ENCODE assay signal across 21 cellular contexts in genomic region chr3:12630292-12630691, GRCh38. TPM values are rescaled to one million over a fixed set of nuclear protein-coding genes. Genes with fewer than 3 reads are reported as not detected.
DNase-seq lines count a peak whose midpoint lies in the region; ATAC-seq and TF ChIP-seq lines count a peak whose summit lies in the region.
"Had no signal": no experiment of that assay in that cellular context is flagged by ENCODE, and none has a peak within 500 bp of the region (broad histone marks: within the 10 kb centered on the region; RNA-seq: fewer than 3 reads in every experiment).

No MANE protein-coding gene starts in this region.

- WGBS in heart right ventricle, 2 donors = 46 to 60% methylated on average over 2 of the region's 2 CpGs

- H3F3A ChIP-seq in GM23338 (replicated peaks; ENCODE audit: low read depth) (no peaks in the 10 kb centered on the region), OCI-LY1 (ENCODE audit: insufficient read depth, low read length) (no peaks in the 10 kb centered on the region)

- H3K9ac ChIP-seq in OCI-LY1 (ENCODE audit: low read length) = no peak overlapping the region

- H3K36me3 ChIP-seq in GM23338 (ENCODE audit: insufficient read depth) = no peaks in the 10 kb centered on the region
- 0 out of 2 replicates have a peak, but pooled peaks cover 4% of the 10 kb centered on the region for H3K36me3 ChIP-seq in OCI-LY1 (ENCODE audit: insufficient read depth, low read length)
- peaks cover 0 to 8% (median 0%) of the 10 kb centered on the region in 9 donors for H3K36me3 ChIP-seq in heart right ventricle
- H3K36me3 ChIP-seq in neutrophil = no peaks in the 10 kb centered on the region

- H3K79me2 ChIP-seq in GM23338 (replicated peaks; ENCODE audit: insufficient read depth) (peaks cover 100% of the 10 kb centered on the region), OCI-LY1 (ENCODE audit: insufficient read depth, low read length) (peaks cover 96% of the 10 kb centered on the region)

- DNase-seq in GM23338 (ENCODE audit: low spot score) (peak; percentile 10), heart right ventricle (no peak), NCI-H1092 (lab: John Stamatoyannopoulos, UW) (no peak), NK-92 (lab: John Stamatoyannopoulos, UW; ENCODE audit: unreplicated experiment) (no peak), SIG-M5 (lab: John Stamatoyannopoulos, UW) (no peak)
- DNase-seq: activated CD4-positive, CD25-positive, alpha-beta regulatory T cell treated with anti-CD3 and anti-CD28 coated beads, Interleukin-2, amount 50 U/mL, for 72 hours; DMS 273 treated with DMSO at 0.1 percent for 48 hours; effector CD4-positive, alpha-beta T cell; GDM1; kidney; NCI-H2171; stimulated activated CD4-positive, alpha-beta T cell treated with anti-CD3 and anti-CD28 coated beads, Interleukin-2, amount 100 ng/mL, for 24 hours; substantia nigra; T1000 had no signal

- H3K9me2 ChIP-seq in GM23338 (ENCODE audit: insufficient read depth) (no peaks in the 10 kb centered on the region), OCI-LY1 (ENCODE audit: low read depth, low read length) (no peaks in the 10 kb centered on the region)

- no peaks in the 10 kb centered on the region for H3K9me3 Mint-ChIP-seq in GM23338
- H3K9me3 Mint-ChIP-seq: activated T-helper 17 cell treated with anti-CD3 and anti-CD28 coated beads, Interleukin-2, amount 50 U/mL, for 72 hours had no signal

- TF ChIP-seq CTCF in GM23338 (conservative IDR thresholded peaks at IDR 0.05; ENCODE audit: low read depth in 2 of 2) = no peak
- TF ChIP-seq CTCF in OCI-LY1 (IDR thresholded peaks at IDR 0.05; ENCODE audit: low read length) = no peak
- no peak for TF ChIP-seq CTCF in heart right ventricle (IDR thresholded peaks at IDR 0.05)
- no peak for TF ChIP-seq CTCF in neutrophil (IDR thresholded peaks at IDR 0.05)

- intact Hi-C loops in heart right ventricle (cut with DNase I) = no loop called here

- H3K27me3 ChIP-seq in GM23338 (ENCODE audit: insufficient read depth) (no peaks in the 10 kb centered on the region), OCI-LY1 (ENCODE audit: insufficient read depth, low read length) (no peaks in the 10 kb centered on the region), heart right ventricle (no peaks in the 10 kb centered on the region), neutrophil (no peaks in the 10 kb centered on the region)

- H3K9me3 ChIP-seq in OCI-LY1 (ENCODE audit: low read length) = no peaks in the 10 kb centered on the region
- H3K9me3 ChIP-seq in heart right ventricle = no peaks in the 10 kb centered on the region
- no peaks in the 10 kb centered on the region for H3K9me3 ChIP-seq in neutrophil

- peaks cover 8% of the 10 kb centered on the region for H3K27me3 Mint-ChIP-seq in GM23338 (ENCODE audit: insufficient read depth, low read depth, poor library complexity)
- H3K27me3 Mint-ChIP-seq: activated T-helper 17 cell treated with anti-CD3 and anti-CD28 coated beads, Interleukin-2, amount 50 U/mL, for 72 hours; B cell had no signal

- H4K20me1 ChIP-seq in GM23338 (replicated peaks; ENCODE audit: insufficient read depth) (peaks cover 63% of the 10 kb centered on the region), OCI-LY1 (ENCODE audit: insufficient read depth, low read length) (no peaks in the 10 kb centered on the region)

- H3K4me3 Mint-ChIP-seq in GM23338 = no peak overlapping the region
- H3K4me3 Mint-ChIP-seq: activated T-helper 17 cell treated with anti-CD3 and anti-CD28 coated beads, Interleukin-2, amount 50 U/mL, for 72 hours; B cell had no signal

- no peak overlapping the region for H2AFZ ChIP-seq in GM23338
- no peak overlapping the region for H2AFZ ChIP-seq in OCI-LY1 (ENCODE audit: low read length)

- H3K27ac ChIP-seq in GM23338 (ENCODE audit: low read depth) = peak overlapping the region; percentile 83
- peak overlapping the region; percentile 36 for H3K27ac ChIP-seq in OCI-LY1 (ENCODE audit: low read depth, low read length, poor library complexity, severe bottlenecking)
- peak overlapping the region; percentile 8 to 77 (median 60) for H3K27ac ChIP-seq in heart right ventricle
- H3K27ac ChIP-seq in neutrophil = peak overlapping the region; percentile 76
- H3K27ac ChIP-seq: SK-N-MC had no signal

- H3K4me1 ChIP-seq in GM23338 (ENCODE audit: insufficient read depth) (no peaks in the 10 kb centered on the region; the same call in 1 of the 2 replicates), OCI-LY1 (ENCODE audit: insufficient read depth, low read length, severe bottlenecking) (peaks cover 33% of the 10 kb centered on the region), heart right ventricle (peaks cover 9 to 85% (median 56%) of the 10 kb centered on the region in 9 donors), neutrophil (ENCODE audit: control insufficient read depth in 1 of 2, insufficient read depth in 1 of 2, low read depth in 1 of 2, low read length in 1 of 2) (peaks cover 24 to 48% of the 10 kb centered on the region in 2 experiments)

- no peaks in the 10 kb centered on the region for H3K36me3 Mint-ChIP-seq in GM23338 (ENCODE audit: low read depth)

- H3K4me1 Mint-ChIP-seq in GM23338 = peaks cover 14% of the 10 kb centered on the region

- 0 out of 3 replicates have a peak, but pooled peaks have one; percentile 18 for ATAC-seq in GM23338
- peak in 3 of 8 donors; percentile 4 to 33 (median 8) for ATAC-seq in heart right ventricle
- ATAC-seq: activated T-helper 17 cell treated with anti-CD3 and anti-CD28 coated beads, Interleukin-2, amount 50 U/mL, for 72 hours; GM12878; HCT116 had no signal

- H3K27ac Mint-ChIP-seq in GM23338 = peak overlapping the region; percentile 63
- H3K27ac Mint-ChIP-seq: activated T-helper 17 cell treated with anti-CD3 and anti-CD28 coated beads, Interleukin-2, amount 50 U/mL, for 72 hours had no signal

- H3K4me3 ChIP-seq in GM23338 (no peak overlapping the region), OCI-LY1 (ENCODE audit: low read depth, low read length, poor library complexity, severe bottlenecking) (no peak overlapping the region), heart right ventricle (no peak overlapping the region), neutrophil (ENCODE audit: low read depth in 1 of 2, low read length in 1 of 2) (no peak overlapping the region)
- H3K4me3 ChIP-seq: GM12878, SK-N-MC had no signal

- H3K4me2 ChIP-seq in GM23338 (no peak overlapping the region), OCI-LY1 (ENCODE audit: low read length) (no peak overlapping the region)

TF ChIP-seq in GM23338, 12 proteins besides CTCF, POLR2A, EP300 and RAD21:
- TF ChIP-seq ZNF114 (CRISPR knock-in tag; IDR thresholded peaks at IDR 0.05) (no peak), EZH2phosphoT487 (IDR thresholded peaks at IDR 0.05; ENCODE audit: unreplicated experiment) (no peak), EZH2 (IDR thresholded peaks at IDR 0.05; ENCODE audit: low read depth, unreplicated experiment) (no peak), POLR2AphosphoS5 (IDR thresholded peaks at IDR 0.05; ENCODE audit: low read depth) (no peak)

RNA-seq across cellular contexts. Expression of gene RAF1, which starts 33.6 kb away (rescaled TPM):
- 123 and 135 TPM in 2 replicates for total RNA-seq in GM23338 (2014; rRNA removed; shearing (Covaris generic))
- polyA plus RNA-seq in GM23338 (2016; fragmentation: Nextera tagmentation; extraction: Ambion mirVana) (35.6 and 39.5 TPM in 2 replicates), heart right ventricle (10 to 100 TPM; 65.4 to 81.5 TPM)
- 100 to 1,000 TPM in 9 of 10 donors, 10 to 100 TPM in 1; 98.1 to 193 (median 129) TPM for total RNA-seq in heart right ventricle
